1 cellular context compared by ENCODE assay signal in genomic region chr4:2535386-2536192, GRCh38.
A peak's percentile ranks its signal among the peaks of the same experiment; 100 is the strongest.
TF ChIP-seq lines count a peak whose summit lies in the region.

No MANE protein-coding gene starts in this region.

TF ChIP-seq in K562, 482 proteins besides CTCF, POLR2A, EP300 and RAD21 (continued from another document and continues in another):
- peak; percentile 80; the same call in 1 of the 2 replicates for TF ChIP-seq RBFOX2 (IDR thresholded peaks at IDR 0.05; ENCODE audit: low read depth, low read length)
- no peak for TF ChIP-seq ZNF175 (CRISPR knock-in tag; IDR thresholded peaks at IDR 0.05; ENCODE audit: low read depth)
- TF ChIP-seq SIN3A (IDR thresholded peaks at IDR 0.05; ENCODE audit: borderline replicate concordance in 2 of 2, control insufficient read depth in 1 of 2, low read depth in 2 of 2, low read length in 2 of 2), result peak in 1 of 2 experiments; percentile 37; a peak in 1 of 4 replicates
- 0 out of 2 replicates have a peak, but pooled peaks have one; percentile 59 for TF ChIP-seq NR2F6 (CRISPR knock-in tag; IDR thresholded peaks at IDR 0.05)
- TF ChIP-seq PRPF4 (IDR thresholded peaks at IDR 0.05; ENCODE audit: insufficient read depth, low read depth, low read length, poor library complexity, severe bottlenecking), result no peak
- TF ChIP-seq KAT2B (IDR thresholded peaks at IDR 0.05; ENCODE audit: low read depth, low read length), result no peak
- peak; percentile 27 for TF ChIP-seq ZNF146 (CRISPR knock-in tag; IDR thresholded peaks at IDR 0.05; ENCODE audit: unreplicated experiment)
- no peak for TF ChIP-seq PKNOX1 (IDR thresholded peaks at IDR 0.05)
- TF ChIP-seq KDM4B (IDR thresholded peaks at IDR 0.05; ENCODE audit: borderline replicate concordance in 2 of 2, low read depth in 1 of 2), result 0 out of 4 replicates have a peak, but pooled peaks of 1 of the 2 experiments have one; percentile 42
- TF ChIP-seq SUPT5H (IDR thresholded peaks at IDR 0.05), result peak; percentile 73
- no peak for TF ChIP-seq JUN (IDR thresholded peaks at IDR 0.05; ENCODE audit: borderline replicate concordance, low read depth, low read length)
- 0 out of 2 replicates have a peak, but pooled peaks have one; percentile 8 for TF ChIP-seq JUN (CRISPR knock-in tag; IDR thresholded peaks at IDR 0.05; ENCODE audit: borderline replicate concordance)
- 0 out of 4 replicates have a peak, but pooled peaks of 1 of the 2 experiments have one; percentile 17 for TF ChIP-seq HDAC1 (IDR thresholded peaks at IDR 0.05)
- TF ChIP-seq NR3C1 (CRISPR knock-in tag; IDR thresholded peaks at IDR 0.05), result peak; percentile 73; the same call in 1 of the 2 replicates
- peak; percentile 48 for TF ChIP-seq TAF1 (IDR thresholded peaks at IDR 0.05; ENCODE audit: control insufficient read depth, extremely low read depth, insufficient read depth, low read length, severe bottlenecking)
- 0 out of 2 replicates have a peak, but pooled peaks have one; percentile 20 for TF ChIP-seq JUNB (CRISPR knock-in tag; conservative IDR thresholded peaks at IDR 0.05)
- TF ChIP-seq ESRRA (IDR thresholded peaks at IDR 0.05; ENCODE audit: borderline replicate concordance, low read depth), result peak; percentile 88
- TF ChIP-seq ZNF282 (CRISPR knock-in tag; IDR thresholded peaks at IDR 0.05), result no peak
- 0 out of 2 replicates have a peak, but pooled peaks have one; percentile 7 for TF ChIP-seq ZNF592 (IDR thresholded peaks at IDR 0.05)
- 0 out of 2 replicates have a peak, but pooled peaks have one; percentile 13 for TF ChIP-seq NFATC3 (IDR thresholded peaks at IDR 0.05)
- peak; percentile 88 for TF ChIP-seq POLR2G (IDR thresholded peaks at IDR 0.05; ENCODE audit: low read depth, low read length)
- TF ChIP-seq PHF8 (IDR thresholded peaks at IDR 0.05; ENCODE audit: borderline replicate concordance, low read length), result peak; percentile 77; the same call in 1 of the 2 replicates
- peak; percentile 92 for TF ChIP-seq ZFX (CRISPR knock-in tag; IDR thresholded peaks at IDR 0.05)
- peak; percentile 70 for TF ChIP-seq MAX (CRISPR knock-in tag; IDR thresholded peaks at IDR 0.05)
- peak; percentile 65 for TF ChIP-seq FOSL1 (tag; conservative IDR thresholded peaks at IDR 0.05)
- TF ChIP-seq ZBTB40 (IDR thresholded peaks at IDR 0.05), result 0 out of 2 replicates have a peak, but pooled peaks have one; percentile 45
- TF ChIP-seq ZBTB40 (CRISPR knock-in tag; IDR thresholded peaks at IDR 0.05), result no peak
- TF ChIP-seq KLF16 (IDR thresholded peaks at IDR 0.05), result no peak
- peak; percentile 25 for TF ChIP-seq AFF4 (CRISPR knock-in tag; IDR thresholded peaks at IDR 0.05)
- TF ChIP-seq GATA2 (CRISPR knock-in tag; IDR thresholded peaks at IDR 0.05), result 0 out of 2 replicates have a peak, but pooled peaks have one; percentile 10
- TF ChIP-seq NR2C2 (CRISPR knock-in tag; IDR thresholded peaks at IDR 0.05), result peak; percentile 12; the same call in 1 of the 2 replicates
- no peak for TF ChIP-seq NR2C2 (tag; IDR thresholded peaks at IDR 0.05)
- peak; percentile 29 to 58; a peak in 1 of 4 replicates for TF ChIP-seq UBTF (IDR thresholded peaks at IDR 0.05; ENCODE audit: borderline replicate concordance in 1 of 2, low read depth in 2 of 2, low read length in 2 of 2)
- no peak for TF ChIP-seq MCM3 (IDR thresholded peaks at IDR 0.05)
- peak; percentile 57; the same call in 1 of the 2 replicates for TF ChIP-seq EP400 (IDR thresholded peaks at IDR 0.05)
